15 cellular contexts compared by ENCODE assay signal in genomic region chr3:196326936-196327335, GRCh38. TPM values are rescaled to one million over a fixed set of nuclear protein-coding genes. Genes with fewer than 3 reads are reported as not detected.
DNase-seq lines count a peak whose midpoint lies in the region; ATAC-seq and TF ChIP-seq lines count a peak whose summit lies in the region.
"Had no signal": no experiment of that assay in that cellular context is flagged by ENCODE, and none has a peak within 500 bp of the region (broad histone marks: within the 10 kb centered on the region; RNA-seq: fewer than 3 reads in every experiment).

No MANE protein-coding gene starts in this region.

- POLR2A ChIA-PET in WTC11 (lab: Charles Lee): no interaction called here

- H3K9me2 ChIP-seq in GM23338 (ENCODE audit: insufficient read depth): no peaks in the 10 kb centered on the region

- DNase-seq in GM23338 (ENCODE audit: low spot score) (no peak), WTC11 (ENCODE audit: low spot score) (no peak), stomach (peak; percentile 16), NCI-H446 treated with DMSO at 0.1 percent for 48 hours (lab: John Stamatoyannopoulos, UW) (no peak), Ammon's horn (ENCODE audit: low spot score) (no peak), head of caudate nucleus (no peak)
- DNase-seq in natural killer cell treated with Interleukin-12 subunit alpha and Interleukin-12 subunit beta and Interleukin-15 and Interleukin-18, amount 100 ng/mL, for 72 hours (ENCODE audit: low spot score): no peak
- DNase-seq: BE2C; Caco-2; CD8-positive, alpha-beta T cell; DND-41; GDM1 had no signal

- H4K20me1 ChIP-seq in GM23338 (replicated peaks; ENCODE audit: insufficient read depth): no peaks in the 10 kb centered on the region

- peak overlapping the region; percentile 96 for H2AFZ ChIP-seq in GM23338

- 0 out of 2 replicates have a peak overlapping the region, but pooled peaks have one; percentile 42 for H3K27ac Mint-ChIP-seq in GM23338
- 0 out of 2 replicates have a peak overlapping the region, but pooled peaks have one; percentile 28 for H3K27ac Mint-ChIP-seq in WTC11
- peak overlapping the region in 1 of 2 donors; percentile 25 for H3K27ac Mint-ChIP-seq in natural killer cell treated with Interleukin-12 subunit alpha and Interleukin-12 subunit beta and Interleukin-15 and Interleukin-18, amount 100 ng/mL, for 72 hours
- H3K27ac Mint-ChIP-seq: CD8-positive, alpha-beta T cell had no signal

- H3K9me3 Mint-ChIP-seq in GM23338 (no peaks in the 10 kb centered on the region), WTC11 (no peaks in the 10 kb centered on the region)
- no peaks in the 10 kb centered on the region for H3K9me3 Mint-ChIP-seq in natural killer cell treated with Interleukin-12 subunit alpha and Interleukin-12 subunit beta and Interleukin-15 and Interleukin-18, amount 100 ng/mL, for 72 hours
- H3K9me3 Mint-ChIP-seq: CD8-positive, alpha-beta T cell had no signal

- WGBS in stomach, 5 donors: 69 to 80% (median 76%) methylated on average over 9 of the region's 9 CpGs

- CTCF ChIA-PET in WTC11 (lab: Charles Lee): interaction anchor here (1.0 kb wide), 1 partner anchor 10 kb away, joined by 3 read pairs; no protein-coding TSS in a partner anchor

- H3K36me3 ChIP-seq in GM23338 (ENCODE audit: insufficient read depth): no peaks in the 10 kb centered on the region
- no peaks in the 10 kb centered on the region for H3K36me3 ChIP-seq in stomach
- H3K36me3 ChIP-seq: BE2C had no signal

- H3K9me3 ChIP-seq in stomach: no peaks in the 10 kb centered on the region
- H3K9me3 ChIP-seq: BE2C, Caco-2 had no signal

- H3K36me3 Mint-ChIP-seq in GM23338 (ENCODE audit: low read depth) (no peaks in the 10 kb centered on the region), WTC11 (no peaks in the 10 kb centered on the region)
- no peaks in the 10 kb centered on the region for H3K36me3 Mint-ChIP-seq in natural killer cell treated with Interleukin-12 subunit alpha and Interleukin-12 subunit beta and Interleukin-15 and Interleukin-18, amount 100 ng/mL, for 72 hours
- H3K36me3 Mint-ChIP-seq: CD8-positive, alpha-beta T cell had no signal

- peaks cover 5% of the 10 kb centered on the region; the same call in 1 of the 2 replicates for H3K4me1 ChIP-seq in GM23338 (ENCODE audit: insufficient read depth)
- H3K4me1 ChIP-seq in stomach: peaks cover 0 to 5% (median 0%) of the 10 kb centered on the region in 4 donors
- H3K4me1 ChIP-seq: BE2C, Caco-2 had no signal

- TF ChIP-seq CTCF in GM23338 (conservative IDR thresholded peaks at IDR 0.05; ENCODE audit: low read depth in 2 of 2): no peak
- no peak for TF ChIP-seq CTCF in WTC11 (IDR thresholded peaks at IDR 0.05)
- no peak for TF ChIP-seq CTCF in stomach (IDR thresholded peaks at IDR 0.05)

- 0 out of 2 replicates have a peak, but pooled peaks cover 5% of the 10 kb centered on the region for H3F3A ChIP-seq in GM23338 (replicated peaks; ENCODE audit: low read depth)

- H3K27me3 Mint-ChIP-seq in GM23338 (ENCODE audit: insufficient read depth, low read depth, poor library complexity): peaks cover 6% of the 10 kb centered on the region
- no peaks in the 10 kb centered on the region for H3K27me3 Mint-ChIP-seq in WTC11 (ENCODE audit: low read depth)
- H3K27me3 Mint-ChIP-seq in natural killer cell treated with Interleukin-12 subunit alpha and Interleukin-12 subunit beta and Interleukin-15 and Interleukin-18, amount 100 ng/mL, for 72 hours: no peaks in the 10 kb centered on the region

- no peak overlapping the region for H3K27ac ChIP-seq in GM23338 (ENCODE audit: low read depth)
- no peak overlapping the region for H3K27ac ChIP-seq in stomach
- H3K27ac ChIP-seq: C4-2B had no signal

- ATAC-seq in GM23338 (no peak; the same call in 2 of the 3 replicates), WTC11 (no peak)
- ATAC-seq in natural killer cell treated with Interleukin-12 subunit alpha and Interleukin-12 subunit beta and Interleukin-15 and Interleukin-18, amount 100 ng/mL, for 72 hours: peak; percentile 40 to 56
- ATAC-seq: CD8-positive, alpha-beta T cell; HCT116 had no signal

- H3K4me3 ChIP-seq in GM23338: no peak overlapping the region
- no peak overlapping the region for H3K4me3 ChIP-seq in stomach

- TF ChIP-seq EP300 in stomach (IDR thresholded peaks at IDR 0.05): no peak

- peaks cover 12% of the 10 kb centered on the region; the same call in 2 of the 3 replicates for H3K4me1 Mint-ChIP-seq in GM23338
- peaks cover 12% of the 10 kb centered on the region for H3K4me1 Mint-ChIP-seq in WTC11
- H3K4me1 Mint-ChIP-seq in natural killer cell treated with Interleukin-12 subunit alpha and Interleukin-12 subunit beta and Interleukin-15 and Interleukin-18, amount 100 ng/mL, for 72 hours (ENCODE audit: low read depth in 2 of 2): peaks cover 0 to 4% of the 10 kb centered on the region in 2 donors

- intact Hi-C loops in stomach (cut with DNase I; ENCODE audit: low total_unique reads) (no loop called here), head of caudate nucleus (cut with DNase I) (no loop called here)

- H3K4me3 Mint-ChIP-seq in GM23338: no peak overlapping the region
- no peak overlapping the region for H3K4me3 Mint-ChIP-seq in WTC11
- H3K4me3 Mint-ChIP-seq in natural killer cell treated with Interleukin-12 subunit alpha and Interleukin-12 subunit beta and Interleukin-15 and Interleukin-18, amount 100 ng/mL, for 72 hours: no peak overlapping the region
- H3K4me3 Mint-ChIP-seq: CD8-positive, alpha-beta T cell had no signal

- no peaks in the 10 kb centered on the region for H3K79me2 ChIP-seq in GM23338 (replicated peaks; ENCODE audit: insufficient read depth)

- no peak for TF ChIP-seq POLR2A in stomach (IDR thresholded peaks at IDR 0.05)

- H3K27me3 ChIP-seq in GM23338 (ENCODE audit: insufficient read depth) (no peaks in the 10 kb centered on the region), stomach (peaks cover 0 to 14% (median 0%) of the 10 kb centered on the region in 3 donors)
- H3K27me3 ChIP-seq: BE2C had no signal

- no peak overlapping the region for H3K4me2 ChIP-seq in GM23338

TF ChIP-seq in GM23338, 12 proteins besides CTCF, POLR2A, EP300 and RAD21 (continues in another document):
- TF ChIP-seq EZH2 (IDR thresholded peaks at IDR 0.05; ENCODE audit: low read depth, unreplicated experiment): no peak
- TF ChIP-seq ZNF331 (CRISPR knock-in tag; IDR thresholded peaks at IDR 0.05; ENCODE audit: low read depth): no peak
- TF ChIP-seq ZNF114 (CRISPR knock-in tag; IDR thresholded peaks at IDR 0.05): no peak
- TF ChIP-seq EZH2phosphoT487 (IDR thresholded peaks at IDR 0.05; ENCODE audit: unreplicated experiment): no peak
- TF ChIP-seq STAT1 (IDR thresholded peaks at IDR 0.05; ENCODE audit: unreplicated experiment): no peak
- TF ChIP-seq POLR2AphosphoS5 (IDR thresholded peaks at IDR 0.05; ENCODE audit: low read depth): no peak
- TF ChIP-seq ETS1 (IDR thresholded peaks at IDR 0.05): no peak

TF ChIP-seq in WTC11, 78 proteins besides CTCF, POLR2A, EP300 and RAD21:
- no peak for TF ChIP-seq STAT6 (CRISPR knock-in tag; conservative IDR thresholded peaks at IDR 0.05; ENCODE audit: low read depth)

RNA-seq across cellular contexts. Expression of gene DYNLT2B, which starts 8.9 kb away (rescaled TPM):
- total RNA-seq in GM23338 (2014; rRNA removed; shearing (Covaris generic)): 7.7 and 11.3 TPM in 2 replicates
- polyA plus RNA-seq in GM23338 (2016; fragmentation: Nextera tagmentation; extraction: Ambion mirVana): 36.7 and 42.7 TPM in 2 replicates
- 10.0 to 13.6 TPM (median 11.4 TPM) in 3 replicates for total RNA-seq in WTC11 (2021)
- 10 to 100 TPM; 10.1 to 12.7 TPM for total RNA-seq in natural killer cell treated with Interleukin-12 subunit alpha and Interleukin-12 subunit beta and Interleukin-15 and Interleukin-18, amount 100 ng/mL, for 72 hours
- 1 to 10 TPM in 1 of 5 donors, not detected in 4; 3.3 TPM for total RNA-seq in stomach
- polyA plus RNA-seq in stomach: 10 to 100 TPM in 2 of 3 donors, 1 to 10 TPM in 1; 9.5 to 23.0 (median 16.0) TPM

RNA-seq across cellular contexts. Expression of gene TM4SF19, which starts 11.3 kb away (rescaled TPM):
- not detected in 2 replicates for total RNA-seq in GM23338 (2014; rRNA removed; shearing (Covaris generic))
- polyA plus RNA-seq in GM23338 (2016; fragmentation: Nextera tagmentation; extraction: Ambion mirVana) (0.16 TPM in 1 of 2 replicates, not detected in the other), stomach (under 1 TPM in 1 of 3 donors, not detected in 2; 0.55 TPM)
- total RNA-seq in WTC11 (2021) (not detected in 3 replicates), stomach (not detected)
- under 1 TPM in 1 of 2 donors, not detected in 1; 0.81 TPM for total RNA-seq in natural killer cell treated with Interleukin-12 subunit alpha and Interleukin-12 subunit beta and Interleukin-15 and Interleukin-18, amount 100 ng/mL, for 72 hours
- total RNA-seq: Caco-2; CD8-positive, alpha-beta T cell; HT-29 had no signal

RNA-seq across cellular contexts. Expression of gene PCYT1A, which starts 39.4 kb away (rescaled TPM):
- total RNA-seq in GM23338 (2014; rRNA removed; shearing (Covaris generic)): 27.0 and 35.8 TPM in 2 replicates
- polyA plus RNA-seq in GM23338 (2016; fragmentation: Nextera tagmentation; extraction: Ambion mirVana) (11.3 and 11.6 TPM in 2 replicates), stomach (10 to 100 TPM; 11.8 to 24.7 (median 19.4) TPM)
- total RNA-seq in WTC11 (2021) (22.4 to 28.5 TPM (median 23.5 TPM) in 3 replicates), stomach (100 to 1,000 TPM in 1 of 5 donors, 10 to 100 TPM in 4; 25.2 to 127 (median 58.7) TPM)
- total RNA-seq in natural killer cell treated with Interleukin-12 subunit alpha and Interleukin-12 subunit beta and Interleukin-15 and Interleukin-18, amount 100 ng/mL, for 72 hours: 100 to 1,000 TPM in 1 of 2 donors, 10 to 100 TPM in 1; 99.7 to 129 TPM

Comparison
In these comparisons a context has a peak if more than half of its experiments do, and no peak if none do; other contexts are left out.
1. ATAC-seq: peak in natural killer cell treated with Interleukin-12 subunit alpha and Interleukin-12 subunit beta and Interleukin-15 and Interleukin-18, amount 100 ng/mL, for 72 hours (2 of 2); none in GM23338 (single experiment) and WTC11 (single experiment).